In the genomic region with DNA sequence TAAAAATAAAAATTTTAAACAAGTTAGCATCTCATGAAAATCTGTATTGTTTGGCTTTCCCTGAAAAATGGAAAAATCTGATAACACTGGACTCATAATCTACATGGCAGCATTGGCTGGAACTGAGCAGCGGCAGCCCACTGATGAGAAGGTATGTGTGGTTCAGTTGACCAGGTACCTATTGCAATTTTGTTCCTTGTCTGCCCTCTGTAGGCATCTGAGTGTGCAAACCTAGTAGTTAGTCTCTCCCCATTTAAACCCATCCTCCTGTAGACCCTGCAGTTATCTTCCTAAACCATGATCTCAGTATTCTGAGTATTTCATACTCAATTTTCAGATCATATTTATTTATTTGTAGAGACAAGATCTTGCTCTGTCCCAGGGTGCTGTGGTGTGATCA, we compare ENCODE assay signal across 8 cellular contexts. TPM values are rescaled to one million over a fixed set of nuclear protein-coding genes. Genes with fewer than 3 reads are reported as not detected.
DNase-seq lines count a peak whose midpoint lies in the region; ATAC-seq and TF ChIP-seq lines count a peak whose summit lies in the region.

No MANE protein-coding gene starts in this region.

- peaks cover 5% of the 10 kb centered on the region for H3K27me3 Mint-ChIP-seq in GM23338 (ENCODE audit: insufficient read depth, low read depth, poor library complexity)

- H3K9me2 ChIP-seq in GM23338 (ENCODE audit: insufficient read depth): no peaks in the 10 kb centered on the region

- H3K9me3 ChIP-seq in left ventricle myocardium inferior (replicated peaks): no peaks in the 10 kb centered on the region

- intact Hi-C loops in left ventricle myocardium inferior (cut with micrococcal nuclease): loop anchor here (5.0 kb wide), 1 partner anchor 142 kb away; no protein-coding TSS in a partner anchor

- peaks cover 10% of the 10 kb centered on the region for H3K4me1 Mint-ChIP-seq in GM23338

- no peaks in the 10 kb centered on the region for H3K36me3 Mint-ChIP-seq in GM23338 (ENCODE audit: low read depth)

- CTCF ChIA-PET in RWPE1 (lab: Yijun Ruan, JAX): interaction anchor here (0.6 to 1.2 kb wide), 7 partner anchors 10 to 256 kb away, joined by 3 to 5 read pairs (median 4); no protein-coding TSS in a partner anchor

- H3K9me3 Mint-ChIP-seq in GM23338: no peaks in the 10 kb centered on the region

- H3K4me3 ChIP-seq in GM23338: no peak overlapping the region
- no peak overlapping the region for H3K4me3 ChIP-seq in left ventricle myocardium inferior

- no peaks in the 10 kb centered on the region for H4K20me1 ChIP-seq in GM23338 (replicated peaks; ENCODE audit: insufficient read depth)

- in situ Hi-C loops in G401 (cut with HindIII; ENCODE audit: low sequenced_read_pairs): no loop called here

- H3K4me3 Mint-ChIP-seq in GM23338: no peak overlapping the region

- no peak overlapping the region for H2AFZ ChIP-seq in GM23338

- DNase-seq in G401 (ENCODE audit: low spot score): peak; percentile 16
- peak; percentile 47 for DNase-seq in GM23338 (ENCODE audit: low spot score)
- peak; percentile 53 for DNase-seq in RWPE1 (ENCODE audit: low spot score)
- DNase-seq in left ventricle myocardium inferior: no peak
- DNase-seq in activated CD4-positive, alpha-beta T cell treated with anti-CD3 and anti-CD28 coated beads, Interleukin-2, amount 50 U/mL, for 48 hours: no peak
- no peak for DNase-seq in dedifferentiated amniotic fluid mesenchymal stem cell (ENCODE audit: extremely low spot score)
- DNase-seq in stimulated activated CD4-positive, alpha-beta T cell treated with anti-CD3 and anti-CD28 coated beads, Interleukin-1b, Interleukin-23, amount 100 ng/mL, for 48 hours: no peak

- H3K79me2 ChIP-seq in GM23338 (replicated peaks; ENCODE audit: insufficient read depth): no peaks in the 10 kb centered on the region

- H3F3A ChIP-seq in GM23338 (replicated peaks; ENCODE audit: low read depth): no peaks in the 10 kb centered on the region

- peaks cover under 1% of the 10 kb centered on the region; the same call in 1 of the 2 replicates for H3K4me1 ChIP-seq in GM23338 (ENCODE audit: insufficient read depth)
- H3K4me1 ChIP-seq in left ventricle myocardium inferior: no peaks in the 10 kb centered on the region

- peak; percentile 93 for ATAC-seq in GM23338
- ATAC-seq in HG03280 (IDR thresholded peaks at IDR 0.05; ENCODE audit: unreplicated experiment): no peak

- H3K4me2 ChIP-seq in GM23338: no peak overlapping the region

- no peak overlapping the region for H3K27ac ChIP-seq in GM23338 (ENCODE audit: low read depth)
- no peak overlapping the region for H3K27ac ChIP-seq in RWPE1
- H3K27ac ChIP-seq in left ventricle myocardium inferior (replicated peaks): no peak overlapping the region

- TF ChIP-seq CTCF in GM23338 (conservative IDR thresholded peaks at IDR 0.05; ENCODE audit: low read depth in 2 of 2) (peak; percentile 40 to 80), RWPE1 (conservative IDR thresholded peaks at IDR 0.05; ENCODE audit: low read depth) (no peak), left ventricle myocardium inferior (IDR thresholded peaks at IDR 0.05; ENCODE audit: borderline replicate concordance) (peak; percentile 62)

- H3K27me3 ChIP-seq in GM23338 (ENCODE audit: insufficient read depth) (no peaks in the 10 kb centered on the region), left ventricle myocardium inferior (ENCODE audit: low read depth) (no peaks in the 10 kb centered on the region)

- H3K36me3 ChIP-seq in GM23338 (ENCODE audit: insufficient read depth) (no peaks in the 10 kb centered on the region), left ventricle myocardium inferior (no peaks in the 10 kb centered on the region)

- POLR2A ChIA-PET in RWPE1 (lab: Yijun Ruan, JAX; ENCODE audit: low non-redundant PET): no interaction called here

- no peak overlapping the region for H3K27ac Mint-ChIP-seq in GM23338

TF ChIP-seq in GM23338, 12 proteins besides CTCF, POLR2A, EP300 and RAD21 (continues in another document):
- TF ChIP-seq, protein P1, sequence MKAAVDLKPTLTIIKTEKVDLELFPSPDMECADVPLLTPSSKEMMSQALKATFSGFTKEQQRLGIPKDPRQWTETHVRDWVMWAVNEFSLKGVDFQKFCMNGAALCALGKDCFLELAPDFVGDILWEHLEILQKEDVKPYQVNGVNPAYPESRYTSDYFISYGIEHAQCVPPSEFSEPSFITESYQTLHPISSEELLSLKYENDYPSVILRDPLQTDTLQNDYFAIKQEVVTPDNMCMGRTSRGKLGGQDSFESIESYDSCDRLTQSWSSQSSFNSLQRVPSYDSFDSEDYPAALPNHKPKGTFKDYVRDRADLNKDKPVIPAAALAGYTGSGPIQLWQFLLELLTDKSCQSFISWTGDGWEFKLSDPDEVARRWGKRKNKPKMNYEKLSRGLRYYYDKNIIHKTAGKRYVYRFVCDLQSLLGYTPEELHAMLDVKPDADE (IDR thresholded peaks at IDR 0.05): no peak
- TF ChIP-seq JUNB (IDR thresholded peaks at IDR 0.05; ENCODE audit: unreplicated experiment) (no peak), ZNF331 (CRISPR knock-in tag; IDR thresholded peaks at IDR 0.05; ENCODE audit: low read depth) (no peak), CREB1 (CRISPR knock-in tag; IDR thresholded peaks at IDR 0.05; ENCODE audit: low read depth) (no peak), POLR2AphosphoS5 (IDR thresholded peaks at IDR 0.05; ENCODE audit: low read depth) (no peak), STAT1 (IDR thresholded peaks at IDR 0.05; ENCODE audit: unreplicated experiment) (no peak), EZH2phosphoT487 (IDR thresholded peaks at IDR 0.05; ENCODE audit: unreplicated experiment) (no peak)
- TF ChIP-seq, protein P2, sequence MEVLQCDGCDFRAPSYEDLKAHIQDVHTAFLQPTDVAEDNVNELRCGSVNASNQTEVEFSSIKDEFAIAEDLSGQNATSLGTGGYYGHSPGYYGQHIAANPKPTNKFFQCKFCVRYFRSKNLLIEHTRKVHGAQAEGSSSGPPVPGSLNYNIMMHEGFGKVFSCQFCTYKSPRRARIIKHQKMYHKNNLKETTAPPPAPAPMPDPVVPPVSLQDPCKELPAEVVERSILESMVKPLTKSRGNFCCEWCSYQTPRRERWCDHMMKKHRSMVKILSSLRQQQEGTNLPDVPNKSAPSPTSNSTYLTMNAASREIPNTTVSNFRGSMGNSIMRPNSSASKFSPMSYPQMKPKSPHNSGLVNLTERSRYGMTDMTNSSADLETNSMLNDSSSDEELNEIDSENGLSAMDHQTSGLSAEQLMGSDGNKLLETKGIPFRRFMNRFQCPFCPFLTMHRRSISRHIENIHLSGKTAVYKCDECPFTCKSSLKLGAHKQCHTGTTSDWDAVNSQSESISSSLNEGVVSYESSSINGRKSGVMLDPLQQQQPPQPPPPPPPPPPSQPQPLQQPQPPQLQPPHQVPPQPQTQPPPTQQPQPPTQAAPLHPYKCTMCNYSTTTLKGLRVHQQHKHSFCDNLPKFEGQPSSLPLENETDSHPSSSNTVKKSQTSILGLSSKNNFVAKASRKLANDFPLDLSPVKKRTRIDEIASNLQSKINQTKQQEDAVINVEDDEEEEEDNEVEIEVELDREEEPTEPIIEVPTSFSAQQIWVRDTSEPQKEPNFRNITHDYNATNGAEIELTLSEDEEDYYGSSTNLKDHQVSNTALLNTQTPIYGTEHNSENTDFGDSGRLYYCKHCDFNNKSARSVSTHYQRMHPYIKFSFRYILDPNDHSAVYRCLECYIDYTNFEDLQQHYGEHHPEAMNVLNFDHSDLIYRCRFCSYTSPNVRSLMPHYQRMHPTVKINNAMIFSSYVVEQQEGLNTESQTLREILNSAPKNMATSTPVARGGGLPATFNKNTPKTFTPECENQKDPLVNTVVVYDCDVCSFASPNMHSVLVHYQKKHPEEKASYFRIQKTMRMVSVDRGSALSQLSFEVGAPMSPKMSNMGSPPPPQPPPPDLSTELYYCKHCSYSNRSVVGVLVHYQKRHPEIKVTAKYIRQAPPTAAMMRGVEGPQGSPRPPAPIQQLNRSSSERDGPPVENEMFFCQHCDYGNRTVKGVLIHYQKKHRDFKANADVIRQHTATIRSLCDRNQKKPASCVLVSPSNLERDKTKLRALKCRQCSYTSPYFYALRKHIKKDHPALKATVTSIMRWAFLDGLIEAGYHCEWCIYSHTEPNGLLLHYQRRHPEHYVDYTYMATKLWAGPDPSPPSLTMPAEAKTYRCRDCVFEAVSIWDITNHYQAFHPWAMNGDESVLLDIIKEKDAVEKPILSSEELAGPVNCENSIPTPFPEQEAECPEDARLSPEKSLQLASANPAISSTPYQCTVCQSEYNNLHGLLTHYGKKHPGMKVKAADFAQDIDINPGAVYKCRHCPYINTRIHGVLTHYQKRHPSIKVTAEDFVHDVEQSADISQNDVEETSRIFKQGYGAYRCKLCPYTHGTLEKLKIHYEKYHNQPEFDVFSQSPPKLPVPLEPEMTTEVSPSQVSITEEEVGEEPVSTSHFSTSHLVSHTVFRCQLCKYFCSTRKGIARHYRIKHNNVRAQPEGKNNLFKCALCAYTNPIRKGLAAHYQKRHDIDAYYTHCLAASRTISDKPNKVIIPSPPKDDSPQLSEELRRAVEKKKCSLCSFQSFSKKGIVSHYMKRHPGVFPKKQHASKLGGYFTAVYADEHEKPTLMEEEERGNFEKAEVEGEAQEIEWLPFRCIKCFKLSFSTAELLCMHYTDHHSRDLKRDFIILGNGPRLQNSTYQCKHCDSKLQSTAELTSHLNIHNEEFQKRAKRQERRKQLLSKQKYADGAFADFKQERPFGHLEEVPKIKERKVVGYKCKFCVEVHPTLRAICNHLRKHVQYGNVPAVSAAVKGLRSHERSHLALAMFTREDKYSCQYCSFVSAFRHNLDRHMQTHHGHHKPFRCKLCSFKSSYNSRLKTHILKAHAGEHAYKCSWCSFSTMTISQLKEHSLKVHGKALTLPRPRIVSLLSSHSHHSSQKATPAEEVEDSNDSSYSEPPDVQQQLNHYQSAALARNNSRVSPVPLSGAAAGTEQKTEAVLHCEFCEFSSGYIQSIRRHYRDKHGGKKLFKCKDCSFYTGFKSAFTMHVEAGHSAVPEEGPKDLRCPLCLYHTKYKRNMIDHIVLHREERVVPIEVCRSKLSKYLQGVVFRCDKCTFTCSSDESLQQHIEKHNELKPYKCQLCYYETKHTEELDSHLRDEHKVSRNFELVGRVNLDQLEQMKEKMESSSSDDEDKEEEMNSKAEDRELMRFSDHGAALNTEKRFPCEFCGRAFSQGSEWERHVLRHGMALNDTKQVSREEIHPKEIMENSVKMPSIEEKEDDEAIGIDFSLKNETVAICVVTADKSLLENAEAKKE (CRISPR knock-in tag; IDR thresholded peaks at IDR 0.05): no peak

RNA-seq across cellular contexts. Expression of a gene that starts 59.4 kb away (rescaled TPM):
- 453 and 578 TPM in 2 replicates for total RNA-seq in G401 (2014; rRNA removed; shearing (Covaris generic))
- total RNA-seq in GM23338 (2014; rRNA removed; shearing (Covaris generic)): 674 and 696 TPM in 2 replicates
- polyA plus RNA-seq in GM23338 (2016; fragmentation: Nextera tagmentation; extraction: Ambion mirVana): 532 and 559 TPM in 2 replicates
- 125 TPM for total RNA-seq in left ventricle myocardium inferior

Comparison
In these comparisons a context has a peak if more than half of its experiments do, and no peak if none do; other contexts are left out.
1. DNase-seq: peak in G401 (single experiment), GM23338 (single experiment) and RWPE1 (single experiment); none in left ventricle myocardium inferior (single experiment), activated CD4-positive, alpha-beta T cell treated with anti-CD3 and anti-CD28 coated beads, Interleukin-2, amount 50 U/mL, for 48 hours (0 of 2), dedifferentiated amniotic fluid mesenchymal stem cell (single experiment) and stimulated activated CD4-positive, alpha-beta T cell treated with anti-CD3 and anti-CD28 coated beads, Interleukin-1b, Interleukin-23, amount 100 ng/mL, for 48 hours (single experiment).